Comparison of ENCODE assay signal across 19 cellular contexts in genomic region chrX:154525606-154526490, GRCh38. TPM values are rescaled to one million over a fixed set of nuclear protein-coding genes. Genes with fewer than 3 reads are reported as not detected.
A peak's percentile ranks its signal among the peaks of the same experiment; 100 is the strongest.
DNase-seq lines count a peak whose midpoint lies in the region; ATAC-seq, FAIRE-seq and TF ChIP-seq lines count a peak whose summit lies in the region.
"Had no signal": no experiment of that assay in that cellular context is flagged by ENCODE, and none has a peak within 500 bp of the region (broad histone marks: within the 10 kb centered on the region; RNA-seq: fewer than 3 reads in every experiment).

No MANE protein-coding gene starts in this region.

- H3K9me3 ChIP-seq in HepG2 (ENCODE audit: low read length) (no peaks in the 10 kb centered on the region), right lobe of liver (no peaks in the 10 kb centered on the region)
- no peaks in the 10 kb centered on the region for H3K9me3 ChIP-seq in effector memory CD4-positive, alpha-beta T cell (ENCODE audit: control insufficient read depth, low read length)
- H3K9me3 ChIP-seq: BE2C, gastroesophageal sphincter had no signal

- no peak for ATAC-seq in HepG2
- no peak for ATAC-seq in right lobe of liver
- peak in 1 of 4 experiments; percentile 41 for ATAC-seq in T-cell (replicated peaks in 1 of 4)
- ATAC-seq: natural killer cell had no signal

- peaks cover under 1% of the 10 kb centered on the region for H3K36me3 Mint-ChIP-seq in T-cell
- H3K36me3 Mint-ChIP-seq in chondrocyte (ENCODE audit: low read depth): no peaks in the 10 kb centered on the region
- H3K36me3 Mint-ChIP-seq: natural killer cell had no signal

- no peak for TF ChIP-seq RAD21 in HepG2 (CRISPR knock-in tag; IDR thresholded peaks at IDR 0.05)

- in situ Hi-C loops in HepG2 (cut with HindIII; ENCODE audit: extremely low pct_ligation_motif_present, low pct_unique_long_range_greater_than_20kb): loop anchor here (25.0 kb wide), 1 partner anchor 114 kb away; the partner anchor contains the start of genes DNASE1L1 and TAFAZZIN

- H3K4me3 Mint-ChIP-seq in T-cell (peak overlapping the region in 2 of 3 donors; percentile 1 to 54), chondrocyte (ENCODE audit: unreplicated experiment) (no peak overlapping the region)
- H3K4me3 Mint-ChIP-seq: activated CD4-positive, alpha-beta memory T cell treated with anti-CD3 and anti-CD28 coated beads, Interleukin-2, amount 10 ng/mL, durations not matched to agents 7 days and 5 days; endodermal cell; HFFc6; natural killer cell had no signal

- WGBS in HepG2 (ENCODE audit: low lambda C conversion rate): 95% methylated on average over 14 of the region's 14 CpGs
- WGBS in right lobe of liver (ENCODE audit: insufficient coverage, low coverage, low lambda C conversion rate, missing lambda C conversion rate): 67% methylated on average over 11 of the region's 14 CpGs
- WGBS in urinary bladder: 81% methylated on average over 14 of the region's 14 CpGs

- H4K20me1 ChIP-seq in HepG2 (ENCODE audit: insufficient read depth, low read length): no peaks in the 10 kb centered on the region

- intact Hi-C loops in HepG2 (cut with micrococcal nuclease; ENCODE audit: unreplicated experiment): no loop called here
- intact Hi-C loops in right lobe of liver (cut with DNase I): no loop called here

- POLR2A ChIA-PET in HepG2 (lab: Yijun Ruan, JAX): interaction anchor here (1.4 to 6.0 kb wide), 4 partner anchors 16 to 152 kb away, joined by 5 to 38 read pairs (median 8); partner anchors contain the start of genes PLXNA3 and SLC10A3
- POLR2A ChIA-PET in T-cell (lab: Charles Lee): no interaction called here

- DNase-seq in HepG2 (ENCODE audit: low spot score): no peak
- DNase-seq in right lobe of liver: no peak
- DNase-seq in T-cell: no peak
- peak; percentile 18 for DNase-seq in fibroblast of villous mesenchyme (ENCODE audit: low read depth)
- no peak for DNase-seq in chondrocyte (ENCODE audit: low spot score)
- DNase-seq in dedifferentiated amniotic fluid mesenchymal stem cell (ENCODE audit: extremely low spot score): no peak
- no peak for DNase-seq in effector memory CD4-positive, alpha-beta T cell
- DNase-seq: activated CD4-positive, alpha-beta memory T cell treated with anti-CD3 and anti-CD28 coated beads, Interleukin-2, amount 10 ng/mL, durations not matched to agents 7 days and 5 days; activated effector memory CD4-positive, alpha-beta T cell treated with Interleukin-2 at 50 U/mL for 16 hours; BE2C; endodermal cell; HFFc6; KBM-7; natural killer cell; retina; SHP77; T1000 had no signal

- TF ChIP-seq POLR2A in HepG2 (IDR thresholded peaks at IDR 0.05; ENCODE audit: insufficient read depth in 1 of 2, low read depth in 2 of 2, low read length in 2 of 2) (no peak), right lobe of liver (IDR thresholded peaks at IDR 0.05) (no peak)

- H3K79me2 ChIP-seq in HepG2 (ENCODE audit: insufficient read depth, low read length): no peaks in the 10 kb centered on the region

- TF ChIP-seq EP300 in HepG2 (IDR thresholded peaks at IDR 0.05; ENCODE audit: low read depth in 2 of 2, low read length in 2 of 2): no peak
- no peak for TF ChIP-seq EP300 in HepG2 (CRISPR knock-in tag; IDR thresholded peaks at IDR 0.05; ENCODE audit: borderline replicate concordance)

- H3K36me3 ChIP-seq in HepG2 (replicated peaks in 1 of 2; ENCODE audit: control insufficient read depth in 1 of 2, insufficient read depth in 2 of 2, low read length in 2 of 2) (no peaks in the 10 kb centered on the region), right lobe of liver (no peaks in the 10 kb centered on the region), urinary bladder (ENCODE audit: insufficient read depth) (no peaks in the 10 kb centered on the region)
- no peaks in the 10 kb centered on the region for H3K36me3 ChIP-seq in effector memory CD4-positive, alpha-beta T cell (ENCODE audit: control insufficient read depth, insufficient read depth, low read length)
- H3K36me3 ChIP-seq: BE2C, gastroesophageal sphincter had no signal

- no peak for TF ChIP-seq CTCF in HepG2 (CRISPR knock-in tag; IDR thresholded peaks at IDR 0.05)
- no peak for TF ChIP-seq CTCF in right lobe of liver (IDR thresholded peaks at IDR 0.05)
- TF ChIP-seq CTCF in fibroblast of villous mesenchyme (IDR thresholded peaks at IDR 0.05; ENCODE audit: insufficient read depth, low read depth, low read length): no peak
- TF ChIP-seq CTCF in chondrocyte (IDR thresholded peaks at IDR 0.05): no peak

- no TSS peak for BruUV-seq in HepG2 (replicated peaks; lab: Mats Ljungman, UMichigan)

- CTCF ChIA-PET in HepG2 (lab: Yijun Ruan, JAX; ENCODE audit: low intra/inter-chr PET ratio, low total read pairs) (no interaction called here), T-cell (lab: Charles Lee) (interaction anchor here (0.5 to 0.6 kb wide), 2 partner anchors 9 to 19 kb away, joined by 3 to 6 read pairs; no protein-coding TSS in a partner anchor)

- H3K9me3 Mint-ChIP-seq in T-cell (no peaks in the 10 kb centered on the region), chondrocyte (ENCODE audit: low read depth) (no peaks in the 10 kb centered on the region)
- H3K9me3 Mint-ChIP-seq: activated CD4-positive, alpha-beta memory T cell treated with anti-CD3 and anti-CD28 coated beads, Interleukin-2, amount 10 ng/mL, durations not matched to agents 7 days and 5 days; HFFc6; natural killer cell had no signal

- H3K4me1 Mint-ChIP-seq in T-cell (peaks cover 17 to 24% (median 21%) of the 10 kb centered on the region in 3 donors), chondrocyte (ENCODE audit: low read depth) (peaks cover 16% of the 10 kb centered on the region)

- H3K27ac Mint-ChIP-seq in T-cell: peak overlapping the region; percentile 40 to 78
- no peak overlapping the region for H3K27ac Mint-ChIP-seq in chondrocyte (ENCODE audit: unreplicated experiment)
- H3K27ac Mint-ChIP-seq: endodermal cell had no signal

- H3K27me3 Mint-ChIP-seq in T-cell (peaks cover 0 to 8% of the 10 kb centered on the region in 2 donors), chondrocyte (ENCODE audit: low read depth) (no peaks in the 10 kb centered on the region)
- H3K27me3 Mint-ChIP-seq: activated CD4-positive, alpha-beta memory T cell treated with anti-CD3 and anti-CD28 coated beads, Interleukin-2, amount 10 ng/mL, durations not matched to agents 7 days and 5 days had no signal

- no peak for FAIRE-seq in HepG2 (lab: Jason Lieb, UNC)

- no peak overlapping the region for H3K4me3 ChIP-seq in HepG2 (replicated peaks in 1 of 3; ENCODE audit: insufficient read depth in 1 of 3, low read depth in 2 of 3, low read length in 3 of 3)
- H3K4me3 ChIP-seq in right lobe of liver: no peak overlapping the region
- H3K4me3 ChIP-seq in fibroblast of villous mesenchyme (ENCODE audit: low read depth, low read length): no peak overlapping the region
- H3K4me3 ChIP-seq in urinary bladder (ENCODE audit: low read depth, low read length): no peak overlapping the region
- no peak overlapping the region for H3K4me3 ChIP-seq in effector memory CD4-positive, alpha-beta T cell (ENCODE audit: insufficient read depth, low read depth, low read length, poor library complexity, severe bottlenecking)
- H3K4me3 ChIP-seq: gastroesophageal sphincter had no signal

- H3K4me2 ChIP-seq in HepG2 (ENCODE audit: low read depth, low read length): no peak overlapping the region

- H3K27me3 ChIP-seq in HepG2 (ENCODE audit: control insufficient read depth in 1 of 2, insufficient read depth in 2 of 2, low read length in 2 of 2) (no peaks in the 10 kb centered on the region), right lobe of liver (no peaks in the 10 kb centered on the region)
- H3K27me3 ChIP-seq in effector memory CD4-positive, alpha-beta T cell (replicated peaks; ENCODE audit: control insufficient read depth, insufficient read depth, low read length, poor library complexity, severe bottlenecking): no peaks in the 10 kb centered on the region
- H3K27me3 ChIP-seq: BE2C, gastroesophageal sphincter had no signal

- peaks cover 56% of the 10 kb centered on the region for H3K4me1 ChIP-seq in HepG2 (ENCODE audit: insufficient read depth, low read length)
- H3K4me1 ChIP-seq in right lobe of liver: peaks cover 0 to 3% (median 0%) of the 10 kb centered on the region in 4 donors
- H3K4me1 ChIP-seq in urinary bladder (ENCODE audit: insufficient read depth): no peaks in the 10 kb centered on the region
- no peaks in the 10 kb centered on the region for H3K4me1 ChIP-seq in effector memory CD4-positive, alpha-beta T cell (ENCODE audit: control insufficient read depth, insufficient read depth, low read length, poor library complexity, severe bottlenecking)
- H3K4me1 ChIP-seq: BE2C had no signal

- no peak overlapping the region for H3K9ac ChIP-seq in HepG2 (ENCODE audit: insufficient read depth, low read depth, low read length)

- H2AFZ ChIP-seq in HepG2 (ENCODE audit: low read length): no peak overlapping the region

- H3K27ac ChIP-seq in HepG2 (ENCODE audit: extremely low read length, insufficient read depth, low read length): no peak overlapping the region
- no peak overlapping the region for H3K27ac ChIP-seq in right lobe of liver
- peak overlapping the region; percentile 28 for H3K27ac ChIP-seq in urinary bladder (ENCODE audit: low read depth)
- no peak overlapping the region for H3K27ac ChIP-seq in effector memory CD4-positive, alpha-beta T cell (ENCODE audit: insufficient read depth, low read length, poor library complexity, severe bottlenecking)

RNA-seq across cellular contexts. Expression of gene FAM3A, which starts 9.8 kb away (rescaled TPM):
- total RNA-seq in HepG2 (2016; rRNA removed; fragmentation: Illumina TruSeq; extraction: Trizol) (6.7 and 11.2 TPM in 2 replicates), right lobe of liver (10 to 100 TPM; 23.5 to 44.2 (median 34.9) TPM), T-cell (10 to 100 TPM; 33.9 to 67.6 (median 57.8) TPM), fibroblast of villous mesenchyme (23.5 and 24.6 TPM in 2 replicates), urinary bladder (11.2 TPM), chondrocyte (35.7 to 38.5 TPM (median 36.5 TPM) in 3 replicates)
- 6.0 and 6.7 TPM in 2 replicates for total RNA-seq in HepG2 (2016; cell fraction: cytosol; rRNA removed; fragmentation: Illumina TruSeq; extraction: Trizol; ENCODE audit: low read depth)
- total RNA-seq in HepG2 (2016; cell fraction: insoluble cytoplasmic fraction; rRNA removed; fragmentation: Illumina TruSeq; extraction: Trizol): 6.9 and 11.7 TPM in 2 replicates
- total RNA-seq in HepG2 (2016; cell fraction: membrane; rRNA removed; fragmentation: Illumina TruSeq; extraction: Trizol): 11.4 and 13.2 TPM in 2 replicates
- 8.6 and 11.3 TPM in 2 replicates for total RNA-seq in HepG2 (2016; cell fraction: nucleus; rRNA removed; fragmentation: Illumina TruSeq; extraction: Trizol)
- polyA plus RNA-seq in HepG2 (2011; rRNA removed) (22.7 and 26.0 TPM in 2 replicates), urinary bladder (67.8 TPM)
- polyA plus RNA-seq in HepG2 (2011; cell fraction: cytosol; rRNA removed): 20.0 and 31.3 TPM in 2 replicates
- polyA plus RNA-seq in HepG2 (2011; cell fraction: nucleus; rRNA removed): 76.1 and 87.3 TPM in 2 replicates
- polyA plus RNA-seq in HepG2 (2012): 11.8 and 16.0 TPM in 2 replicates
- polyA plus RNA-seq in HepG2 (2016; cell fraction: cytosol; fragmentation: Illumina TruSeq; extraction: Trizol; ENCODE audit: low read depth): 9.5 and 10.6 TPM in 2 replicates
- 6.1 and 11.2 TPM in 2 replicates for polyA plus RNA-seq in HepG2 (2016; cell fraction: insoluble cytoplasmic fraction; fragmentation: Illumina TruSeq; extraction: Trizol; ENCODE audit: low read depth)
- 11.5 and 11.8 TPM in 2 replicates for polyA plus RNA-seq in HepG2 (2016; cell fraction: membrane; fragmentation: Illumina TruSeq; extraction: Trizol; ENCODE audit: low read depth)
- 22.0 and 23.9 TPM in 2 replicates for polyA plus RNA-seq in HepG2 (2016; cell fraction: nucleus; fragmentation: Illumina TruSeq; extraction: Trizol; ENCODE audit: insufficient read depth, low read depth)
- 22.5 and 32.8 TPM in 2 replicates for polyA minus RNA-seq in HepG2 (2011; rRNA and poly(A)+ RNA removed; ENCODE audit: low replicate concordance)
- 9.7 and 11.3 TPM in 2 replicates for polyA minus RNA-seq in HepG2 (2011; cell fraction: cytosol; rRNA and poly(A)+ RNA removed)
- 5.7 and 7.8 TPM in 2 replicates for polyA minus RNA-seq in HepG2 (2011; cell fraction: nucleus; rRNA and poly(A)+ RNA removed)

RNA-seq across cellular contexts. Expression of gene G6PD, which starts 20.8 kb away (rescaled TPM):
- total RNA-seq in HepG2 (2016; rRNA removed; fragmentation: Illumina TruSeq; extraction: Trizol) (28.8 and 44.6 TPM in 2 replicates), right lobe of liver (10 to 100 TPM in 1 of 6 experiments, 1 to 10 TPM in 5; 3.3 to 10.1 (median 7.5) TPM), T-cell (10 to 100 TPM; 46.0 to 59.5 (median 52.4) TPM), fibroblast of villous mesenchyme (95.7 and 128 TPM in 2 replicates), urinary bladder (12.8 TPM), chondrocyte (63.9 to 165 TPM (median 67.6 TPM) in 3 replicates)
- total RNA-seq in HepG2 (2016; cell fraction: cytosol; rRNA removed; fragmentation: Illumina TruSeq; extraction: Trizol; ENCODE audit: low read depth): 31.2 and 32.2 TPM in 2 replicates
- total RNA-seq in HepG2 (2016; cell fraction: insoluble cytoplasmic fraction; rRNA removed; fragmentation: Illumina TruSeq; extraction: Trizol): 31.8 and 35.7 TPM in 2 replicates
- total RNA-seq in HepG2 (2016; cell fraction: membrane; rRNA removed; fragmentation: Illumina TruSeq; extraction: Trizol): 17.4 and 19.0 TPM in 2 replicates
- 29.9 and 30.0 TPM in 2 replicates for total RNA-seq in HepG2 (2016; cell fraction: nucleus; rRNA removed; fragmentation: Illumina TruSeq; extraction: Trizol)
- polyA plus RNA-seq in HepG2 (2011; rRNA removed) (18.8 and 19.5 TPM in 2 replicates), urinary bladder (77.6 TPM)
- 10.6 and 13.2 TPM in 2 replicates for polyA plus RNA-seq in HepG2 (2011; cell fraction: cytosol; rRNA removed)
- 56.3 and 68.9 TPM in 2 replicates for polyA plus RNA-seq in HepG2 (2011; cell fraction: nucleus; rRNA removed)
- polyA plus RNA-seq in HepG2 (2012): 42.2 and 78.7 TPM in 2 replicates
- 20.7 and 21.1 TPM in 2 replicates for polyA plus RNA-seq in HepG2 (2016; cell fraction: cytosol; fragmentation: Illumina TruSeq; extraction: Trizol; ENCODE audit: low read depth)
- polyA plus RNA-seq in HepG2 (2016; cell fraction: insoluble cytoplasmic fraction; fragmentation: Illumina TruSeq; extraction: Trizol; ENCODE audit: low read depth): 81.5 and 118 TPM in 2 replicates
- polyA plus RNA-seq in HepG2 (2016; cell fraction: membrane; fragmentation: Illumina TruSeq; extraction: Trizol; ENCODE audit: low read depth): 27.9 and 29.6 TPM in 2 replicates
- 75.8 and 80.5 TPM in 2 replicates for polyA plus RNA-seq in HepG2 (2016; cell fraction: nucleus; fragmentation: Illumina TruSeq; extraction: Trizol; ENCODE audit: insufficient read depth, low read depth)
- polyA minus RNA-seq in HepG2 (2011; rRNA and poly(A)+ RNA removed; ENCODE audit: low replicate concordance): 44.6 and 150 TPM in 2 replicates
- 19.2 and 20.1 TPM in 2 replicates for polyA minus RNA-seq in HepG2 (2011; cell fraction: cytosol; rRNA and poly(A)+ RNA removed)
- polyA minus RNA-seq in HepG2 (2011; cell fraction: nucleus; rRNA and poly(A)+ RNA removed): 21.4 and 32.2 TPM in 2 replicates

RNA-seq across cellular contexts. Expression of gene IKBKG, which starts 21.6 kb away (rescaled TPM):
- 26.5 and 30.6 TPM in 2 replicates for total RNA-seq in HepG2 (2016; rRNA removed; fragmentation: Illumina TruSeq; extraction: Trizol)
- total RNA-seq in HepG2 (2016; cell fraction: cytosol; rRNA removed; fragmentation: Illumina TruSeq; extraction: Trizol; ENCODE audit: low read depth): 5.0 and 5.2 TPM in 2 replicates
- total RNA-seq in HepG2 (2016; cell fraction: insoluble cytoplasmic fraction; rRNA removed; fragmentation: Illumina TruSeq; extraction: Trizol): 23.9 and 32.1 TPM in 2 replicates
- total RNA-seq in HepG2 (2016; cell fraction: membrane; rRNA removed; fragmentation: Illumina TruSeq; extraction: Trizol): 8.3 and 8.6 TPM in 2 replicates
- 26.2 and 29.8 TPM in 2 replicates for total RNA-seq in HepG2 (2016; cell fraction: nucleus; rRNA removed; fragmentation: Illumina TruSeq; extraction: Trizol)
- polyA plus RNA-seq in HepG2 (2011; rRNA removed): 44.3 and 57.9 TPM in 2 replicates
- polyA plus RNA-seq in HepG2 (2011; cell fraction: cytosol; rRNA removed): 37.0 and 45.4 TPM in 2 replicates
- 220 and 234 TPM in 2 replicates for polyA plus RNA-seq in HepG2 (2011; cell fraction: nucleus; rRNA removed)
- polyA plus RNA-seq in HepG2 (2012): 20.6 and 37.0 TPM in 2 replicates
- polyA plus RNA-seq in HepG2 (2016; cell fraction: cytosol; fragmentation: Illumina TruSeq; extraction: Trizol; ENCODE audit: low read depth): 3.9 TPM in 2 replicates
- polyA plus RNA-seq in HepG2 (2016; cell fraction: insoluble cytoplasmic fraction; fragmentation: Illumina TruSeq; extraction: Trizol; ENCODE audit: low read depth): 24.9 and 29.4 TPM in 2 replicates
- 6.6 and 6.7 TPM in 2 replicates for polyA plus RNA-seq in HepG2 (2016; cell fraction: membrane; fragmentation: Illumina TruSeq; extraction: Trizol; ENCODE audit: low read depth)
- 63.5 and 67.1 TPM in 2 replicates for polyA plus RNA-seq in HepG2 (2016; cell fraction: nucleus; fragmentation: Illumina TruSeq; extraction: Trizol; ENCODE audit: insufficient read depth, low read depth)
- 19.1 and 42.7 TPM in 2 replicates for polyA minus RNA-seq in HepG2 (2011; rRNA and poly(A)+ RNA removed; ENCODE audit: low replicate concordance)
- 17.9 and 20.8 TPM in 2 replicates for polyA minus RNA-seq in HepG2 (2011; cell fraction: cytosol; rRNA and poly(A)+ RNA removed)
- 36.8 and 37.0 TPM in 2 replicates for polyA minus RNA-seq in HepG2 (2011; cell fraction: nucleus; rRNA and poly(A)+ RNA removed)
- 10 to 100 TPM; 32.8 to 83.3 (median 46.5) TPM for total RNA-seq in right lobe of liver
- 10 to 100 TPM; 32.4 to 59.1 (median 54.0) TPM for total RNA-seq in T-cell
- 13.0 and 19.3 TPM in 2 replicates for total RNA-seq in fibroblast of villous mesenchyme
- 5.3 TPM for total RNA-seq in urinary bladder
- polyA plus RNA-seq in urinary bladder: 38.5 TPM
- 21.6 to 28.3 TPM (median 22.4 TPM) in 3 replicates for total RNA-seq in chondrocyte

RNA-seq across cellular contexts. Expression of gene SLC10A3, which starts 35.4 kb away (rescaled TPM):
- total RNA-seq in HepG2 (2016; rRNA removed; fragmentation: Illumina TruSeq; extraction: Trizol) (10.1 and 10.8 TPM in 2 replicates), right lobe of liver (10 to 100 TPM in 1 of 6 experiments, 1 to 10 TPM in 5; 3.0 to 15.2 (median 5.1) TPM), T-cell (10 to 100 TPM; 15.6 to 31.3 (median 25.9) TPM), fibroblast of villous mesenchyme (27.7 and 31.5 TPM in 2 replicates), urinary bladder (7.9 TPM), chondrocyte (26.8 to 28.9 TPM (median 28.9 TPM) in 3 replicates)
- 9.0 and 10.7 TPM in 2 replicates for total RNA-seq in HepG2 (2016; cell fraction: cytosol; rRNA removed; fragmentation: Illumina TruSeq; extraction: Trizol; ENCODE audit: low read depth)
- total RNA-seq in HepG2 (2016; cell fraction: insoluble cytoplasmic fraction; rRNA removed; fragmentation: Illumina TruSeq; extraction: Trizol): 7.1 and 10.6 TPM in 2 replicates
- total RNA-seq in HepG2 (2016; cell fraction: membrane; rRNA removed; fragmentation: Illumina TruSeq; extraction: Trizol): 19.7 and 23.5 TPM in 2 replicates
- total RNA-seq in HepG2 (2016; cell fraction: nucleus; rRNA removed; fragmentation: Illumina TruSeq; extraction: Trizol): 5.5 and 5.9 TPM in 2 replicates
- polyA plus RNA-seq in HepG2 (2011; rRNA removed) (11.5 and 13.7 TPM in 2 replicates), urinary bladder (55.2 TPM)
- 12.8 and 15.4 TPM in 2 replicates for polyA plus RNA-seq in HepG2 (2011; cell fraction: cytosol; rRNA removed)
- polyA plus RNA-seq in HepG2 (2011; cell fraction: nucleus; rRNA removed): 12.0 and 13.6 TPM in 2 replicates
- 7.8 and 12.5 TPM in 2 replicates for polyA plus RNA-seq in HepG2 (2012)
- polyA plus RNA-seq in HepG2 (2016; cell fraction: cytosol; fragmentation: Illumina TruSeq; extraction: Trizol; ENCODE audit: low read depth): 16.2 and 21.3 TPM in 2 replicates
- polyA plus RNA-seq in HepG2 (2016; cell fraction: insoluble cytoplasmic fraction; fragmentation: Illumina TruSeq; extraction: Trizol; ENCODE audit: low read depth): 14.1 and 15.3 TPM in 2 replicates
- polyA plus RNA-seq in HepG2 (2016; cell fraction: membrane; fragmentation: Illumina TruSeq; extraction: Trizol; ENCODE audit: low read depth): 27.8 and 30.6 TPM in 2 replicates
- polyA plus RNA-seq in HepG2 (2016; cell fraction: nucleus; fragmentation: Illumina TruSeq; extraction: Trizol; ENCODE audit: insufficient read depth, low read depth): 13.1 TPM in 2 replicates
- polyA minus RNA-seq in HepG2 (2011; rRNA and poly(A)+ RNA removed; ENCODE audit: low replicate concordance): 21.1 and 41.7 TPM in 2 replicates
- polyA minus RNA-seq in HepG2 (2011; cell fraction: cytosol; rRNA and poly(A)+ RNA removed): 6.5 and 11.1 TPM in 2 replicates
- 2.3 and 2.5 TPM in 2 replicates for polyA minus RNA-seq in HepG2 (2011; cell fraction: nucleus; rRNA and poly(A)+ RNA removed)

RNA-seq across cellular contexts. Expression of gene UBL4A, which starts 39.4 kb away (rescaled TPM):
- total RNA-seq in HepG2 (2016; rRNA removed; fragmentation: Illumina TruSeq; extraction: Trizol) (25.5 and 29.1 TPM in 2 replicates), right lobe of liver (10 to 100 TPM; 12.6 to 34.8 (median 15.5) TPM), T-cell (10 to 100 TPM; 13.1 to 44.1 (median 39.6) TPM), fibroblast of villous mesenchyme (31.9 and 32.0 TPM in 2 replicates), urinary bladder (20.4 TPM), chondrocyte (20.8 to 21.2 TPM (median 20.8 TPM) in 3 replicates)
- total RNA-seq in HepG2 (2016; cell fraction: cytosol; rRNA removed; fragmentation: Illumina TruSeq; extraction: Trizol; ENCODE audit: low read depth): 11.4 and 12.2 TPM in 2 replicates
- total RNA-seq in HepG2 (2016; cell fraction: insoluble cytoplasmic fraction; rRNA removed; fragmentation: Illumina TruSeq; extraction: Trizol): 26.5 and 28.9 TPM in 2 replicates
- 32.1 and 33.9 TPM in 2 replicates for total RNA-seq in HepG2 (2016; cell fraction: membrane; rRNA removed; fragmentation: Illumina TruSeq; extraction: Trizol)
- total RNA-seq in HepG2 (2016; cell fraction: nucleus; rRNA removed; fragmentation: Illumina TruSeq; extraction: Trizol): 10.4 and 12.9 TPM in 2 replicates
- polyA plus RNA-seq in HepG2 (2011; rRNA removed) (16.8 and 21.7 TPM in 2 replicates), urinary bladder (49.9 TPM)
- polyA plus RNA-seq in HepG2 (2011; cell fraction: cytosol; rRNA removed): 20.9 and 32.4 TPM in 2 replicates
- polyA plus RNA-seq in HepG2 (2011; cell fraction: nucleus; rRNA removed): 11.5 and 13.8 TPM in 2 replicates
- 14.3 and 16.6 TPM in 2 replicates for polyA plus RNA-seq in HepG2 (2012)
- 12.8 and 14.0 TPM in 2 replicates for polyA plus RNA-seq in HepG2 (2016; cell fraction: cytosol; fragmentation: Illumina TruSeq; extraction: Trizol; ENCODE audit: low read depth)
- 21.9 and 28.0 TPM in 2 replicates for polyA plus RNA-seq in HepG2 (2016; cell fraction: insoluble cytoplasmic fraction; fragmentation: Illumina TruSeq; extraction: Trizol; ENCODE audit: low read depth)
- polyA plus RNA-seq in HepG2 (2016; cell fraction: membrane; fragmentation: Illumina TruSeq; extraction: Trizol; ENCODE audit: low read depth): 24.6 and 26.6 TPM in 2 replicates
- 17.4 and 20.6 TPM in 2 replicates for polyA plus RNA-seq in HepG2 (2016; cell fraction: nucleus; fragmentation: Illumina TruSeq; extraction: Trizol; ENCODE audit: insufficient read depth, low read depth)
- 32.9 and 96.4 TPM in 2 replicates for polyA minus RNA-seq in HepG2 (2011; rRNA and poly(A)+ RNA removed; ENCODE audit: low replicate concordance)
- 13.2 and 18.6 TPM in 2 replicates for polyA minus RNA-seq in HepG2 (2011; cell fraction: cytosol; rRNA and poly(A)+ RNA removed)
- polyA minus RNA-seq in HepG2 (2011; cell fraction: nucleus; rRNA and poly(A)+ RNA removed): 3.0 and 4.6 TPM in 2 replicates
